Comparison of ENCODE assay signal across 1 cellular context in genomic region chr1:65050735-65051134, GRCh38.
TF ChIP-seq lines count a peak whose summit lies in the region.

No MANE protein-coding gene starts in this region.

TF ChIP-seq in WTC11, 78 proteins besides CTCF, POLR2A, EP300 and RAD21 (continued from another document):
- TF ChIP-seq ATF2 (CRISPR knock-in tag; IDR thresholded peaks at IDR 0.05; ENCODE audit: borderline replicate concordance, low read depth) (no peak), ZNF416 (CRISPR knock-in tag; IDR thresholded peaks at IDR 0.05) (no peak), ZNF121 (CRISPR knock-in tag; IDR thresholded peaks at IDR 0.05) (no peak), USF2 (CRISPR knock-in tag; IDR thresholded peaks at IDR 0.05) (no peak), ESRRA (CRISPR knock-in tag; IDR thresholded peaks at IDR 0.05; ENCODE audit: borderline replicate concordance) (no peak), TEAD4 (CRISPR knock-in tag; IDR thresholded peaks at IDR 0.05) (no peak), SMAD3 (CRISPR knock-in tag; IDR thresholded peaks at IDR 0.05; ENCODE audit: borderline replicate concordance) (no peak), NFYB (CRISPR knock-in tag; conservative IDR thresholded peaks at IDR 0.05; ENCODE audit: low read depth) (no peak), ZNF396 (CRISPR knock-in tag; IDR thresholded peaks at IDR 0.05; ENCODE audit: borderline replicate concordance) (no peak), ZNF317 (CRISPR knock-in tag; IDR thresholded peaks at IDR 0.05; ENCODE audit: borderline replicate concordance, low read depth) (no peak), ELF4 (CRISPR knock-in tag; IDR thresholded peaks at IDR 0.05; ENCODE audit: low read depth) (no peak)
- TF ChIP-seq, protein P1, sequence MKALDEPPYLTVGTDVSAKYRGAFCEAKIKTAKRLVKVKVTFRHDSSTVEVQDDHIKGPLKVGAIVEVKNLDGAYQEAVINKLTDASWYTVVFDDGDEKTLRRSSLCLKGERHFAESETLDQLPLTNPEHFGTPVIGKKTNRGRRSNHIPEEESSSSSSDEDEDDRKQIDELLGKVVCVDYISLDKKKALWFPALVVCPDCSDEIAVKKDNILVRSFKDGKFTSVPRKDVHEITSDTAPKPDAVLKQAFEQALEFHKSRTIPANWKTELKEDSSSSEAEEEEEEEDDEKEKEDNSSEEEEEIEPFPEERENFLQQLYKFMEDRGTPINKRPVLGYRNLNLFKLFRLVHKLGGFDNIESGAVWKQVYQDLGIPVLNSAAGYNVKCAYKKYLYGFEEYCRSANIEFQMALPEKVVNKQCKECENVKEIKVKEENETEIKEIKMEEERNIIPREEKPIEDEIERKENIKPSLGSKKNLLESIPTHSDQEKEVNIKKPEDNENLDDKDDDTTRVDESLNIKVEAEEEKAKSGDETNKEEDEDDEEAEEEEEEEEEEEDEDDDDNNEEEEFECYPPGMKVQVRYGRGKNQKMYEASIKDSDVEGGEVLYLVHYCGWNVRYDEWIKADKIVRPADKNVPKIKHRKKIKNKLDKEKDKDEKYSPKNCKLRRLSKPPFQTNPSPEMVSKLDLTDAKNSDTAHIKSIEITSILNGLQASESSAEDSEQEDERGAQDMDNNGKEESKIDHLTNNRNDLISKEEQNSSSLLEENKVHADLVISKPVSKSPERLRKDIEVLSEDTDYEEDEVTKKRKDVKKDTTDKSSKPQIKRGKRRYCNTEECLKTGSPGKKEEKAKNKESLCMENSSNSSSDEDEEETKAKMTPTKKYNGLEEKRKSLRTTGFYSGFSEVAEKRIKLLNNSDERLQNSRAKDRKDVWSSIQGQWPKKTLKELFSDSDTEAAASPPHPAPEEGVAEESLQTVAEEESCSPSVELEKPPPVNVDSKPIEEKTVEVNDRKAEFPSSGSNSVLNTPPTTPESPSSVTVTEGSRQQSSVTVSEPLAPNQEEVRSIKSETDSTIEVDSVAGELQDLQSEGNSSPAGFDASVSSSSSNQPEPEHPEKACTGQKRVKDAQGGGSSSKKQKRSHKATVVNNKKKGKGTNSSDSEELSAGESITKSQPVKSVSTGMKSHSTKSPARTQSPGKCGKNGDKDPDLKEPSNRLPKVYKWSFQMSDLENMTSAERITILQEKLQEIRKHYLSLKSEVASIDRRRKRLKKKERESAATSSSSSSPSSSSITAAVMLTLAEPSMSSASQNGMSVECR (CRISPR knock-in tag; IDR thresholded peaks at IDR 0.05; ENCODE audit: borderline replicate concordance) = no peak
